Comparison of ENCODE assay signal across 8 cellular contexts in genomic region chr22:50600541-50600940, GRCh38. TPM values are rescaled to one million over a fixed set of nuclear protein-coding genes. Genes with fewer than 3 reads are reported as not detected.
DNase-seq lines count a peak whose midpoint lies in the region; ATAC-seq and TF ChIP-seq lines count a peak whose summit lies in the region.

TSS of gene MAPK8IP2 (plus strand) at chr22:50600793. CDS start at chr22:50600819, 26 bp downstream.

- H3K4me2 ChIP-seq in PC-9: peak within 1 kb of the TSS; percentile 44

- peaks cover 17% of the 10 kb centered on the region; the same call in 1 of the 2 replicates for H3F3A ChIP-seq in PC-9 (ENCODE audit: insufficient read depth, low read depth)

- H3K79me2 ChIP-seq in PC-9 (ENCODE audit: low read depth): no peaks in the 10 kb centered on the region

- ATAC-seq in HG03571 (IDR thresholded peaks at IDR 0.05; ENCODE audit: unreplicated experiment): no peak

- intact Hi-C loops in PC-9 (cut with micrococcal nuclease; ENCODE audit: unreplicated experiment) (no loop called here), esophagus muscularis mucosa (cut with DNase I) (no loop called here), posterior cingulate gyrus (cut with DNase I) (no loop called here)

- TF ChIP-seq CTCF in PC-9 (conservative IDR thresholded peaks at IDR 0.05) (no peak), esophagus muscularis mucosa (IDR thresholded peaks at IDR 0.05) (no peak)

- DNase-seq in NCI-H2081 (lab: John Stamatoyannopoulos, UW) (peak; percentile 30 to 57), NCI-H2081 treated with DMSO at 0.1 percent for 48 hours (lab: John Stamatoyannopoulos, UW) (no peak), PC-9 (no peak), esophagus muscularis mucosa (ENCODE audit: extremely low spot score) (no peak), posterior cingulate gyrus (peak in 7 of 10 donors; percentile 39 to 93 (median 48)), NK-92 (lab: John Stamatoyannopoulos, UW; ENCODE audit: unreplicated experiment) (no peak), T-helper 9 cell (no peak)

- POLR2A ChIA-PET in PC-9 (lab: Charles Lee; ENCODE audit: unreplicated experiment): no interaction called here

- no peaks in the 10 kb centered on the region for H3K9me2 ChIP-seq in PC-9 (ENCODE audit: insufficient read depth)

- TF ChIP-seq POLR2A in esophagus muscularis mucosa (IDR thresholded peaks at IDR 0.05; ENCODE audit: low read depth): no peak

- no TSS peak for BruUV-seq in PC-9 (replicated peaks; lab: Mats Ljungman, UMichigan)

- H3K4me3 ChIP-seq in PC-9 (no peak within 1 kb of the TSS), esophagus muscularis mucosa (peak within 1 kb of the TSS; percentile 51 to 62 (median 54))

- no peak within 1 kb of the TSS for H3K27ac ChIP-seq in PC-9
- H3K27ac ChIP-seq in esophagus muscularis mucosa (replicated peaks in 1 of 4): no peak within 1 kb of the TSS

- CTCF ChIA-PET in PC-9 (lab: Charles Lee): no interaction called here

- H4K20me1 ChIP-seq in PC-9 (ENCODE audit: insufficient read depth): no peaks in the 10 kb centered on the region; the same call in 1 of the 2 replicates

- no peak for TF ChIP-seq EP300 in esophagus muscularis mucosa (IDR thresholded peaks at IDR 0.05)

- no peak within 1 kb of the TSS for H2AFZ ChIP-seq in PC-9

- H3K36me3 ChIP-seq in PC-9 (ENCODE audit: low read depth) (no peaks in the 10 kb centered on the region), esophagus muscularis mucosa (peaks cover 0 to 3% (median 0%) of the 10 kb centered on the region in 4 donors)

- H3K9me3 ChIP-seq in PC-9 (ENCODE audit: insufficient read depth, low read depth): no peaks in the 10 kb centered on the region
- no peaks in the 10 kb centered on the region for H3K9me3 ChIP-seq in esophagus muscularis mucosa

- WGBS in esophagus muscularis mucosa: under 1% methylated on average over 28 of the region's 62 CpGs

- H3K4me1 ChIP-seq in PC-9 (replicated peaks; ENCODE audit: insufficient read depth): no peaks in the 10 kb centered on the region
- H3K4me1 ChIP-seq in esophagus muscularis mucosa: peaks cover 9 to 30% (median 20%) of the 10 kb centered on the region in 4 donors

- H3K27me3 ChIP-seq in PC-9 (ENCODE audit: insufficient read depth, low read depth): peaks cover 45% of the 10 kb centered on the region
- H3K27me3 ChIP-seq in esophagus muscularis mucosa: peaks cover 0 to 85% (median 18%) of the 10 kb centered on the region in 4 donors

RNA-seq across cellular contexts. Expression of gene MAPK8IP2, which starts in this region (rescaled TPM):
- 0.79 and 0.88 TPM in 2 replicates for total RNA-seq in PC-9 (2021)
- total RNA-seq in esophagus muscularis mucosa: 1 to 10 TPM; 1.2 to 4.2 (median 3.4) TPM

Comparison
In these comparisons a context has a peak if more than half of its experiments do, and no peak if none do; other contexts are left out.
1. DNase-seq: peak in NCI-H2081 (2 of 2) and posterior cingulate gyrus (7 of 10); none in NCI-H2081 treated with DMSO at 0.1 percent for 48 hours (single experiment), PC-9 (0 of 2), esophagus muscularis mucosa (single experiment), NK-92 (single experiment) and T-helper 9 cell (single experiment).